ENCODE assay signal across 26 cellular contexts in genomic region chr17:58680038-58680369, GRCh38. TPM values are rescaled to one million over a fixed set of nuclear protein-coding genes. Genes with fewer than 3 reads are reported as not detected.
DNase-seq lines count a peak whose midpoint lies in the region; ATAC-seq and TF ChIP-seq lines count a peak whose summit lies in the region.
"Had no signal": no experiment of that assay in that cellular context is flagged by ENCODE, and none has a peak within 500 bp of the region (broad histone marks: within the 10 kb centered on the region; RNA-seq: fewer than 3 reads in every experiment).

No MANE protein-coding gene starts in this region.

- H3K9me3 ChIP-seq in HCT116 (ENCODE audit: control insufficient read depth in 1 of 2, insufficient read depth in 1 of 2, low read depth in 1 of 2, low read length in 2 of 2) (no peaks in the 10 kb centered on the region), WERI-Rb-1 (ENCODE audit: severe bottlenecking) (peaks cover 6% of the 10 kb centered on the region)
- H3K9me3 ChIP-seq: esophagus squamous epithelium, HAP-1, pancreas, sigmoid colon, stomach had no signal

- TF ChIP-seq POLR2A in HCT116 (IDR thresholded peaks at IDR 0.05; ENCODE audit: borderline replicate concordance, extremely low read depth, insufficient read depth, insufficient read length) = no peak

- TF ChIP-seq RAD21 in HCT116 (IDR thresholded peaks at IDR 0.05; ENCODE audit: low read depth) = no peak

- H3K27ac ChIP-seq in 22Rv1 (peak overlapping the region; percentile 72), HCT116 (ENCODE audit: low read depth, low read length) (no peak overlapping the region), WERI-Rb-1 (peak overlapping the region; percentile 86)
- H3K27ac ChIP-seq: esophagus squamous epithelium, pancreas, sigmoid colon, stomach, VCaP had no signal

- POLR2A ChIA-PET in HCT116 (lab: Charles Lee) = interaction anchor here (1.3 to 6.3 kb wide), 4 partner anchors 9 to 49 kb away, joined by 3 to 110 read pairs (median 51); partner anchors contain the start of genes RAD51C and TEX14

- peak overlapping the region; percentile 29 for H3K4me3 Mint-ChIP-seq in neural crest cell
- H3K4me3 Mint-ChIP-seq: activated CD4-positive, alpha-beta memory T cell treated with anti-CD3 and anti-CD28 coated beads for 36 hours; activated naive CD4-positive, alpha-beta T cell treated with anti-CD3 and anti-CD28 coated beads for 36 hours; T-helper 1 cell treated with Interleukin-12 subunit alpha and Interleukin-12 subunit beta and Interleukin-4 antibody, amounts not matched to agents 30 μg/mL and 1 μg/mL, for 36 hours had no signal

- no peaks in the 10 kb centered on the region for H3K27me3 Mint-ChIP-seq in neural crest cell (ENCODE audit: low read depth)

- RAD21 ChIA-PET in HCT116 (lab: Charles Lee; ENCODE audit: low non-redundant PET in 1 of 2, low total read pairs in 2 of 2, uncharacterized antibody in 2 of 2, unreplicated experiment in 2 of 2) = no interaction called here

- ATAC-seq in HCT116 (no peak), GM21737 (IDR thresholded peaks at IDR 0.05; ENCODE audit: unreplicated experiment) (no peak)
- ATAC-seq: pancreas had no signal

- intact Hi-C loops in HCT116 (cut with micrococcal nuclease) = no loop called here

- H3K9me3 Mint-ChIP-seq in neural crest cell = no peaks in the 10 kb centered on the region
- H3K9me3 Mint-ChIP-seq: activated CD4-positive, alpha-beta memory T cell treated with anti-CD3 and anti-CD28 coated beads for 36 hours; activated naive CD4-positive, alpha-beta T cell treated with anti-CD3 and anti-CD28 coated beads for 36 hours; IgD-negative memory B cell; T-helper 1 cell treated with Interleukin-12 subunit alpha and Interleukin-12 subunit beta and Interleukin-4 antibody, amounts not matched to agents 30 μg/mL and 1 μg/mL, for 36 hours had no signal

- H3K79me2 ChIP-seq in HCT116 (ENCODE audit: insufficient read depth, low read length) = no peaks in the 10 kb centered on the region

- peaks cover 16% of the 10 kb centered on the region for H3K4me1 Mint-ChIP-seq in neural crest cell

- no peaks in the 10 kb centered on the region for H3K36me3 ChIP-seq in HCT116 (ENCODE audit: control insufficient read depth in 1 of 2, insufficient read depth in 2 of 2, low read length in 2 of 2)
- H3K36me3 ChIP-seq in WERI-Rb-1 = no peaks in the 10 kb centered on the region; the same call in 1 of the 2 replicates
- H3K36me3 ChIP-seq: esophagus squamous epithelium, HAP-1, pancreas, sigmoid colon, stomach had no signal

- H3K27ac Mint-ChIP-seq in neural crest cell (ENCODE audit: unreplicated experiment) = no peak overlapping the region
- H3K27ac Mint-ChIP-seq: activated CD4-positive, alpha-beta memory T cell treated with anti-CD3 and anti-CD28 coated beads for 36 hours; activated naive CD4-positive, alpha-beta T cell treated with anti-CD3 and anti-CD28 coated beads for 36 hours; T-helper 1 cell treated with Interleukin-12 subunit alpha and Interleukin-12 subunit beta and Interleukin-4 antibody, amounts not matched to agents 30 μg/mL and 1 μg/mL, for 36 hours had no signal

- TF ChIP-seq CTCF in 22Rv1 (IDR thresholded peaks at IDR 0.05) = no peak
- no peak for TF ChIP-seq CTCF in HCT116 (IDR thresholded peaks at IDR 0.05 in 2 of 3, conservative IDR thresholded peaks at IDR 0.05 in 1 of 3; ENCODE audit: borderline replicate concordance in 1 of 3, insufficient read depth in 1 of 3, low read depth in 2 of 3, low read length in 2 of 3)
- TF ChIP-seq CTCF in WERI-Rb-1 (IDR thresholded peaks at IDR 0.05; ENCODE audit: low read depth, low read length) = no peak
- TF ChIP-seq CTCF in neural crest cell (conservative IDR thresholded peaks at IDR 0.05) = no peak

- H3K4me1 ChIP-seq in HCT116 (ENCODE audit: control insufficient read depth in 1 of 2, insufficient read depth in 2 of 2, low read length in 2 of 2) = peaks cover 0 to 20% of the 10 kb centered on the region in 2 experiments; a peak in 2 of 4 replicates
- H3K4me1 ChIP-seq: esophagus squamous epithelium, pancreas, sigmoid colon, stomach had no signal

- no peaks in the 10 kb centered on the region for H3K9me2 ChIP-seq in HCT116 (ENCODE audit: insufficient read depth)

- H3K4me2 ChIP-seq in HCT116 (ENCODE audit: low read length) = peak overlapping the region; percentile 53; the same call in 1 of the 2 replicates

- H4K20me1 ChIP-seq in HCT116 (ENCODE audit: insufficient read depth) = no peaks in the 10 kb centered on the region

- peak overlapping the region; percentile 37; the same call in 1 of the 2 replicates for H3K9ac ChIP-seq in HCT116 (ENCODE audit: low read length)

- H3K27me3 ChIP-seq in HCT116 (ENCODE audit: insufficient read depth, low read length) (no peaks in the 10 kb centered on the region), WERI-Rb-1 (ENCODE audit: insufficient read depth, low read depth, severe bottlenecking) (peaks cover 5% of the 10 kb centered on the region)
- H3K27me3 ChIP-seq: pancreas, sigmoid colon, stomach had no signal

- no TSS peak for BruUV-seq in HCT116 (replicated peaks; lab: Mats Ljungman, UMichigan)

- DNase-seq in HCT116 (ENCODE audit: low read depth, low spot score) = no peak
- DNase-seq in WERI-Rb-1 = no peak
- DNase-seq in neural crest cell (ENCODE audit: low read depth, low spot score) = no peak
- no peak for DNase-seq in activated T-cell treated with anti-CD3 and anti-CD28 coated beads for 4 hours
- DNase-seq in stimulated activated CD4-positive, alpha-beta T cell treated with anti-CD3 and anti-CD28 coated beads, Interleukin-4, amount 100 ng/mL, for 24 hours = no peak
- no peak for DNase-seq in NCI-H345 (lab: John Stamatoyannopoulos, UW)
- DNase-seq: activated CD4-positive, alpha-beta memory T cell treated with anti-CD3 and anti-CD28 coated beads for 36 hours; activated naive CD4-positive, alpha-beta T cell treated with anti-CD3 and anti-CD28 coated beads for 36 hours; activated T-cell treated with anti-CD3 and anti-CD28 coated beads, Interleukin-2, amount 50 U/mL, for 1 hour; anterior cingulate cortex; effector memory CD4-positive, alpha-beta T cell; esophagus squamous epithelium; NCI-H2029; NCI-H510A; pancreas; SIG-M5; sigmoid colon; stimulated activated CD4-positive, alpha-beta T cell treated with anti-CD3 and anti-CD28 coated beads, Interleukin-2, amount 100 ng/mL, for 24 hours; stomach had no signal

- H3K36me3 Mint-ChIP-seq in neural crest cell (ENCODE audit: low read depth) = no peaks in the 10 kb centered on the region
- H3K36me3 Mint-ChIP-seq: activated CD4-positive, alpha-beta memory T cell treated with anti-CD3 and anti-CD28 coated beads for 36 hours; IgD-negative memory B cell had no signal

- no peak overlapping the region for H3K4me3 ChIP-seq in HCT116 (replicated peaks in 1 of 2; ENCODE audit: low read depth in 1 of 2, low read length in 2 of 2)
- no peak overlapping the region for H3K4me3 ChIP-seq in WERI-Rb-1 (ENCODE audit: low read depth, low read length)
- H3K4me3 ChIP-seq: esophagus squamous epithelium, HAP-1, pancreas, sigmoid colon, stomach had no signal

- CTCF ChIA-PET in HCT116 (lab: Charles Lee) = no interaction called here

- H2AFZ ChIP-seq in HCT116 (ENCODE audit: low read depth, low read length, poor library complexity, severe bottlenecking) = peak overlapping the region; percentile 59

TF ChIP-seq in HCT116, 20 proteins besides CTCF, POLR2A, EP300 and RAD21:
- TF ChIP-seq EZH2phosphoT487 (IDR thresholded peaks at IDR 0.05; ENCODE audit: borderline replicate concordance) = no peak
- 0 out of 2 replicates have a peak, but pooled peaks have one; percentile 10 for TF ChIP-seq ZFX (IDR thresholded peaks at IDR 0.05)
TF ChIP-seq in HCT116: peak in this region for 1.

RNA-seq across cellular contexts. Expression of gene TEX14, which starts 11.8 kb away (rescaled TPM):
- 0.89 TPM for total RNA-seq in HCT116 (2021; ENCODE audit: unreplicated experiment)
- polyA plus RNA-seq in HCT116 (2012) = 0.27 and 0.66 TPM in 2 replicates
- 0.21 and 0.48 TPM in 2 replicates for total RNA-seq in neural crest cell
- total RNA-seq: glomerular endothelial cell, stomach had no signal
- polyA plus RNA-seq: IgD-negative memory B cell had no signal

RNA-seq across cellular contexts. Expression of gene RAD51C, which starts 12.4 kb away (rescaled TPM):
- total RNA-seq in HCT116 (2021; ENCODE audit: unreplicated experiment) = 94.9 TPM
- 41.7 and 62.9 TPM in 2 replicates for polyA plus RNA-seq in HCT116 (2012)
- total RNA-seq in neural crest cell = 48.7 and 49.5 TPM in 2 replicates
